9 cellular contexts compared by ENCODE assay signal in the genomic region with DNA sequence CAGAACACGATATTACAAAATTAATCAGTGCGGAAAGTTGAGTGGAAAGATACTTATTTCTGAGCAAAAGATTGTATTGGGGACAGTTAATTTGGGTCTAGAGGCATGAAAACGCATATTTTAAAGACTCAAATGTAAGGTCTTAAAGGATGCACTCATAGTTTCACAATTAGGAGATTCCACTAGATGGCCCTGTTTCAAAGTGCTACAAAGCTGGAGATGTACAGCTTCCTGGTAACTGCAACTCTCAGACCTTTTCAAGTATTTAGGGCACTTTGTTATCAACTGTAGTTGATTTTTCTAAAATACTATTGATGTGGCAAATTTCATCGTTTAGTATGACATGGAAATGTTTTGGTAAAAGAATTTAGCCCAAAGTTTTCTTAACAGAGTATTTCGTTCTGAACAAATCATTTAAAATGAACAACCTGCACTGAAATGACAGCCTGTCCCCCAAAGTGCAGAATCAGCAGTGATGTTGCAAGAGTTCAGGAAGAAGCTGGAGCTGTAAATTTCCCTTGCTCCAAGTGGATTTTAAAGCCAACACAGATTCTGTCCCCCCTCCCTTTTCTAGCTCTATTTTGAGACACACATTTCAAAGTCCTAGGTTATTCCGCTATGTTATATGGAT. TPM values are rescaled to one million over a fixed set of nuclear protein-coding genes. Genes with fewer than 3 reads are reported as not detected.
DNase-seq lines count a peak whose midpoint lies in the region; ATAC-seq and TF ChIP-seq lines count a peak whose summit lies in the region.
"Had no signal": no experiment of that assay in that cellular context is flagged by ENCODE, and none has a peak within 500 bp of the region (broad histone marks: within the 10 kb centered on the region; RNA-seq: fewer than 3 reads in every experiment).

No MANE protein-coding gene starts in this region.

- H3K27ac ChIP-seq in IMR-90 (ENCODE audit: insufficient read depth, low read length), result no peak overlapping the region
- no peak overlapping the region for H3K27ac ChIP-seq in spleen

- H2BK5ac ChIP-seq in IMR-90 (ENCODE audit: low read depth, low read length, poor library complexity, severe bottlenecking), result no peak overlapping the region

- TF ChIP-seq RAD21 in IMR-90 (IDR thresholded peaks at IDR 0.05; ENCODE audit: low read length), result peak; percentile 52

- H2BK120ac ChIP-seq in IMR-90 (ENCODE audit: low read depth, low read length), result no peak overlapping the region

- no peak overlapping the region for H3K18ac ChIP-seq in IMR-90 (ENCODE audit: low read depth, low read length)

- H3K9me1 ChIP-seq in IMR-90 (ENCODE audit: insufficient read depth, low read length), result no peaks in the 10 kb centered on the region

- H3K23ac ChIP-seq in IMR-90 (ENCODE audit: low read depth, low read length), result no peak overlapping the region

- DNase-seq in AG09309 (ENCODE audit: low read depth), result no peak
- DNase-seq in IMR-90, result peak; percentile 57
- DNase-seq in SK-MEL-5 (ENCODE audit: low read depth, low spot score), result peak; percentile 64
- peak; percentile 6 for DNase-seq in fibroblast of the conjunctiva (ENCODE audit: low read depth)
- DNase-seq in spleen, result no peak
- DNase-seq in activated CD8-positive, alpha-beta memory T cell treated with anti-CD3 and anti-CD28 coated beads for 24 hours, result no peak

- H4K5ac ChIP-seq in IMR-90 (ENCODE audit: low read depth, low read length), result no peak overlapping the region

- POLR2A ChIA-PET in IMR-90 (lab: Charles Lee; ENCODE audit: unreplicated experiment), result interaction anchor here (0.6 kb wide), 1 partner anchor 387 kb away, joined by 3 read pairs; no protein-coding TSS in a partner anchor

- ATAC-seq in GM18511 (IDR thresholded peaks at IDR 0.05; ENCODE audit: unreplicated experiment), result peak; percentile 80
- peak; percentile 87 for ATAC-seq in IMR-90 (ENCODE audit: low read depth)
- ATAC-seq in GM21447 (IDR thresholded peaks at IDR 0.05; ENCODE audit: unreplicated experiment), result no peak

- H3K4ac ChIP-seq in IMR-90 (ENCODE audit: low read depth, low read length), result no peak overlapping the region

- 0% methylated on average over 1 of the region's 6 CpGs; no CpG with 5 or more reads in 1 of the 2 experiments for WGBS in IMR-90 (ENCODE audit: extremely low coverage in 2 of 2, insufficient read length in 1 of 2), 2 experiments
- 44 to 48% (median 45%) methylated on average over 6 of the region's 6 CpGs for WGBS in spleen, 5 donors

- intact Hi-C loops in IMR-90 (cut with micrococcal nuclease) (loop anchor here (1.0 kb wide), 1 partner anchor 379 kb away; no protein-coding TSS in a partner anchor), spleen (cut with DNase I; ENCODE audit: low total_unique reads) (no loop called here)

- H2BK15ac ChIP-seq in IMR-90 (ENCODE audit: low read depth, low read length), result no peak overlapping the region

- H4K20me1 ChIP-seq in IMR-90 (ENCODE audit: insufficient read depth, low read length), result no peaks in the 10 kb centered on the region

- no TSS peak for BruUV-seq in IMR-90 (replicated peaks; lab: Mats Ljungman, UMichigan)

- H3K9ac ChIP-seq in IMR-90 (ENCODE audit: low read depth, low read length), result no peak overlapping the region

- H2BK20ac ChIP-seq in IMR-90 (ENCODE audit: low read depth, low read length), result no peak overlapping the region

- peaks cover 3% of the 10 kb centered on the region; the same call in 1 of the 2 replicates for H3K27me3 ChIP-seq in IMR-90 (ENCODE audit: control insufficient read depth, insufficient read depth, low read length)
- H3K27me3 ChIP-seq in spleen (replicated peaks in 1 of 7), result peaks cover 0 to 5% (median 0%) of the 10 kb centered on the region in 7 donors

- dilution Hi-C loops in IMR-90 (cut with HindIII; ENCODE audit: low sequenced_read_pairs, unreplicated experiment), result no loop called here

- H3K56ac ChIP-seq in IMR-90 (ENCODE audit: extremely low read depth, insufficient read depth, low read length), result no peak overlapping the region

- H4K91ac ChIP-seq in IMR-90 (ENCODE audit: insufficient read depth, low read depth, low read length), result no peak overlapping the region

- H4K8ac ChIP-seq in IMR-90 (ENCODE audit: low read depth in 2 of 2, low read length in 2 of 2), result no peak overlapping the region

- no peaks in the 10 kb centered on the region for H3K79me1 ChIP-seq in IMR-90 (ENCODE audit: low read depth in 1 of 2, low read length in 2 of 2)

- H2AFZ ChIP-seq in IMR-90 (replicated peaks; ENCODE audit: low read length, poor library complexity), result no peak overlapping the region

- H3K36me3 ChIP-seq in IMR-90 (ENCODE audit: control insufficient read depth, insufficient read depth, low read length), result no peaks in the 10 kb centered on the region
- H3K36me3 ChIP-seq in spleen, result no peaks in the 10 kb centered on the region
- H3K36me3 ChIP-seq: HAP-1 had no signal

- H2AK5ac ChIP-seq in IMR-90 (ENCODE audit: low read depth, low read length), result no peak overlapping the region

- TF ChIP-seq CTCF in AG09309 (IDR thresholded peaks at IDR 0.05; ENCODE audit: control insufficient read depth, insufficient read depth, low read depth, low read length, missing control alignments), result peak; percentile 55
- peak; percentile 55 for TF ChIP-seq CTCF in IMR-90 (conservative IDR thresholded peaks at IDR 0.05; ENCODE audit: low read depth, low read length)
- peak in 8 of 11 experiments; percentile 8 to 57 (median 39) for TF ChIP-seq CTCF in spleen (IDR thresholded peaks at IDR 0.05 in 8 of 11, conservative IDR thresholded peaks at IDR 0.05 in 3 of 11)

- in situ Hi-C loops in IMR-90 (cut with MboI; ENCODE audit: low sequenced_read_pairs) (no loop called here), SK-MEL-5 (cut with HindIII; ENCODE audit: low pct_unique_long_range_greater_than_20kb, low sequenced_read_pairs) (no loop called here)

- H2AK9ac ChIP-seq in IMR-90 (replicated peaks; ENCODE audit: low read depth, low read length, poor library complexity), result no peak overlapping the region

- H3K9me3 ChIP-seq in IMR-90 (ENCODE audit: control insufficient read depth, insufficient read depth, low read length) (no peaks in the 10 kb centered on the region), spleen (no peaks in the 10 kb centered on the region)
- H3K9me3 ChIP-seq: HAP-1 had no signal

- CTCF ChIA-PET in IMR-90 (lab: Yijun Ruan, JAX), result interaction anchor here (0.6 to 3.3 kb wide), 8 partner anchors 9 to 877 kb away, joined by 3 to 15 read pairs (median 4); no protein-coding TSS in a partner anchor

- no peak overlapping the region for H3K4me2 ChIP-seq in IMR-90 (ENCODE audit: low read depth, low read length)

- TF ChIP-seq POLR2A in IMR-90 (IDR thresholded peaks at IDR 0.05; ENCODE audit: low read depth, low read length), result no peak
- no peak for TF ChIP-seq POLR2A in spleen (IDR thresholded peaks at IDR 0.05)

- H3K14ac ChIP-seq in IMR-90 (replicated peaks; ENCODE audit: low read depth, low read length), result no peak overlapping the region

- H3K4me1 ChIP-seq in IMR-90 (ENCODE audit: control insufficient read depth, insufficient read depth, low read length) (no peaks in the 10 kb centered on the region), spleen (peaks cover 0 to 7% (median 0%) of the 10 kb centered on the region in 6 donors)
- H3K4me1 ChIP-seq: HAP-1 had no signal

- H3K4me3 ChIP-seq in AG09309 (ENCODE audit: control insufficient read depth, low read depth, low read length), result no peak overlapping the region
- H3K4me3 ChIP-seq in IMR-90 (ENCODE audit: insufficient read depth, low read depth, low read length), result no peak overlapping the region
- H3K4me3 ChIP-seq in spleen, result no peak overlapping the region
- H3K4me3 ChIP-seq: HAP-1 had no signal

RNA-seq across cellular contexts. Expression of a gene that starts 16.2 kb away (rescaled TPM):
- 24.2 and 77.2 TPM in 2 replicates for total RNA-seq in IMR-90 (2012; rRNA removed)
- 51.0 and 55.9 TPM in 2 replicates for polyA plus RNA-seq in IMR-90 (2012; rRNA removed)
- 36.1 and 36.7 TPM in 2 replicates for polyA plus RNA-seq in IMR-90 (2012; cell fraction: cytosol; rRNA removed)
- polyA plus RNA-seq in IMR-90 (2012; cell fraction: nucleus; rRNA removed; ENCODE audit: low replicate concordance), result 9.4 and 26.0 TPM in 2 replicates
- total RNA-seq in SK-MEL-5 (2014; rRNA removed; shearing (Covaris generic)), result 75.7 and 77.6 TPM in 2 replicates
- 50.0 and 52.7 TPM in 2 replicates for polyA plus RNA-seq in SK-MEL-5 (2015; cell fraction: cytosol; rRNA removed)
- polyA plus RNA-seq in SK-MEL-5 (2015; cell fraction: nucleus; rRNA removed), result 10.7 and 13.9 TPM in 2 replicates
- total RNA-seq in spleen, result 10 to 100 TPM; 21.7 to 36.7 (median 25.3) TPM
- polyA plus RNA-seq in spleen, result 10 to 100 TPM; 18.0 to 33.9 (median 31.9) TPM

RNA-seq across cellular contexts. Expression of a gene that starts 36.8 kb away (rescaled TPM):
- total RNA-seq in IMR-90 (2012; rRNA removed) (27.8 and 41.7 TPM in 2 replicates), spleen (10 to 100 TPM; 11.9 to 28.7 (median 18.2) TPM)
- polyA plus RNA-seq in IMR-90 (2012; rRNA removed) (6.3 and 7.4 TPM in 2 replicates), spleen (1 to 10 TPM; 5.2 to 7.1 (median 6.3) TPM)
- 1.3 and 1.5 TPM in 2 replicates for polyA plus RNA-seq in IMR-90 (2012; cell fraction: cytosol; rRNA removed)
- 0.98 and 8.6 TPM in 2 replicates for polyA plus RNA-seq in IMR-90 (2012; cell fraction: nucleus; rRNA removed; ENCODE audit: low replicate concordance)
- total RNA-seq in SK-MEL-5 (2014; rRNA removed; shearing (Covaris generic)), result 25.3 and 26.4 TPM in 2 replicates
- polyA plus RNA-seq in SK-MEL-5 (2015; cell fraction: cytosol; rRNA removed), result 10.1 and 11.7 TPM in 2 replicates
- polyA plus RNA-seq in SK-MEL-5 (2015; cell fraction: nucleus; rRNA removed), result 8.9 and 12.8 TPM in 2 replicates

RNA-seq across cellular contexts. Expression of a gene that starts 37.1 kb away (rescaled TPM):
- 1.1 and 2.5 TPM in 2 replicates for total RNA-seq in IMR-90 (2012; rRNA removed)
- polyA plus RNA-seq in IMR-90 (2012; rRNA removed), result 3.4 and 5.5 TPM in 2 replicates
- polyA plus RNA-seq in IMR-90 (2012; cell fraction: cytosol; rRNA removed), result 3.6 and 3.7 TPM in 2 replicates
- 1.1 and 2.2 TPM in 2 replicates for polyA plus RNA-seq in IMR-90 (2012; cell fraction: nucleus; rRNA removed; ENCODE audit: low replicate concordance)
- total RNA-seq in SK-MEL-5 (2014; rRNA removed; shearing (Covaris generic)), result 0.43 and 1.9 TPM in 2 replicates
- 1.2 and 1.6 TPM in 2 replicates for polyA plus RNA-seq in SK-MEL-5 (2015; cell fraction: cytosol; rRNA removed)
- polyA plus RNA-seq in SK-MEL-5 (2015; cell fraction: nucleus; rRNA removed), result 0.30 TPM in 1 of 2 replicates, not detected in the other
- total RNA-seq in spleen, result 10 to 100 TPM in 5 of 7 donors, 1 to 10 TPM in 2; 6.6 to 25.1 (median 18.2) TPM
- 10 to 100 TPM; 19.6 to 31.7 (median 26.3) TPM for polyA plus RNA-seq in spleen

RNA-seq across cellular contexts. Expression of a gene that starts 46.3 kb away (rescaled TPM):
- total RNA-seq in IMR-90 (2012; rRNA removed) (under 0.01 TPM in 1 of 2 replicates, not detected in the other), spleen (under 1 TPM in 4 of 7 donors, not detected in 3; 0.07 to 0.17 (median 0.10) TPM)
- polyA plus RNA-seq in IMR-90 (2012; rRNA removed) (not detected in 2 replicates), spleen (not detected)
- polyA plus RNA-seq in IMR-90 (2012; cell fraction: cytosol; rRNA removed), result not detected in 2 replicates
- 0.02 TPM in 1 of 2 replicates, not detected in the other for polyA plus RNA-seq in IMR-90 (2012; cell fraction: nucleus; rRNA removed; ENCODE audit: low replicate concordance)
- not detected in 2 replicates for total RNA-seq in SK-MEL-5 (2014; rRNA removed; shearing (Covaris generic))
- not detected in 2 replicates for polyA plus RNA-seq in SK-MEL-5 (2015; cell fraction: cytosol; rRNA removed)
- not detected in 2 replicates for polyA plus RNA-seq in SK-MEL-5 (2015; cell fraction: nucleus; rRNA removed)

Comparison
In these comparisons a context has a peak if more than half of its experiments do, and no peak if none do; other contexts are left out.
1. DNase-seq: peak in IMR-90 (single experiment), SK-MEL-5 (single experiment) and fibroblast of the conjunctiva (single experiment); none in AG09309 (single experiment), spleen (single experiment) and activated CD8-positive, alpha-beta memory T cell treated with anti-CD3 and anti-CD28 coated beads for 24 hours (single experiment).
2. Peak in every context shown above with its lines, with median percentiles within 50 percentile points of each other: CTCF ChIP-seq.